13 cellular contexts compared by ENCODE assay signal in genomic region chr1:19758227-19758830, GRCh38. TPM values are rescaled to one million over a fixed set of nuclear protein-coding genes. Genes with fewer than 3 reads are reported as not detected.
DNase-seq lines count a peak whose midpoint lies in the region; ATAC-seq and TF ChIP-seq lines count a peak whose summit lies in the region.
"Had no signal": no experiment of that assay in that cellular context is flagged by ENCODE, and none has a peak within 500 bp of the region (broad histone marks: within the 10 kb centered on the region; RNA-seq: fewer than 3 reads in every experiment).

No MANE protein-coding gene starts in this region.

- no peaks in the 10 kb centered on the region for H3K79me2 ChIP-seq in GM23338 (replicated peaks; ENCODE audit: insufficient read depth)

- ATAC-seq in HG03378 (IDR thresholded peaks at IDR 0.05; ENCODE audit: unreplicated experiment) (no peak), GM23338 (no peak)
- no peak for ATAC-seq in activated CD4-positive, CD25-positive, alpha-beta regulatory T cell treated with anti-CD3 and anti-CD28 coated beads, Interleukin-2, amount 50 U/mL, for 24 hours
- ATAC-seq: Right ventricle myocardium inferior had no signal

- no peak overlapping the region for H3K4me3 ChIP-seq in GM23338
- H3K4me3 ChIP-seq: thyroid gland had no signal

- no peak overlapping the region for H3K4me3 Mint-ChIP-seq in GM23338
- H3K4me3 Mint-ChIP-seq: activated naive CD4-positive, alpha-beta T cell treated with anti-CD3 and anti-CD28 coated beads, Interleukin-2, amount 10 ng/mL, durations not matched to agents 7 days and 5 days had no signal

- no peaks in the 10 kb centered on the region for H3K27me3 ChIP-seq in GM23338 (ENCODE audit: insufficient read depth)
- H3K27me3 ChIP-seq: thyroid gland had no signal

- DNase-seq in AG08395 (ENCODE audit: low spot score) = peak; percentile 95
- peak; percentile 83 for DNase-seq in HS-27A (ENCODE audit: low read depth)
- peak; percentile 41 for DNase-seq in amniotic stem cell (lab: John Stamatoyannopoulos, UW)
- peak; percentile 78 for DNase-seq in iris pigment epithelial cell (ENCODE audit: low read depth)
- no peak for DNase-seq in GM23338 (ENCODE audit: low spot score)
- no peak for DNase-seq in NCI-H1930 (lab: John Stamatoyannopoulos, UW)
- DNase-seq: activated CD4-positive, alpha-beta T cell treated with anti-CD3 and anti-CD28 coated beads for 4 hours; activated naive CD4-positive, alpha-beta T cell treated with anti-CD3 and anti-CD28 coated beads, Interleukin-2, amount 10 ng/mL, durations not matched to agents 7 days and 5 days; C1 segment of cervical spinal cord; thyroid gland had no signal

- H3K36me3 Mint-ChIP-seq in GM23338 (ENCODE audit: low read depth) = no peaks in the 10 kb centered on the region; the same call in 2 of the 3 replicates
- H3K36me3 Mint-ChIP-seq: activated naive CD4-positive, alpha-beta T cell treated with anti-CD3 and anti-CD28 coated beads, Interleukin-2, amount 10 ng/mL, durations not matched to agents 7 days and 5 days had no signal

- H3K36me3 ChIP-seq in GM23338 (ENCODE audit: insufficient read depth) = no peaks in the 10 kb centered on the region

- H3K4me1 Mint-ChIP-seq in GM23338 = no peaks in the 10 kb centered on the region

- no peak for TF ChIP-seq CTCF in GM23338 (conservative IDR thresholded peaks at IDR 0.05; ENCODE audit: low read depth in 2 of 2)

- no peaks in the 10 kb centered on the region; the same call in 1 of the 2 replicates for H4K20me1 ChIP-seq in GM23338 (replicated peaks; ENCODE audit: insufficient read depth)

- H3K27me3 Mint-ChIP-seq in GM23338 (ENCODE audit: insufficient read depth, low read depth, poor library complexity) = peaks cover 4% of the 10 kb centered on the region
- H3K27me3 Mint-ChIP-seq: activated naive CD4-positive, alpha-beta T cell treated with anti-CD3 and anti-CD28 coated beads, Interleukin-2, amount 10 ng/mL, durations not matched to agents 7 days and 5 days had no signal

- H3K9me2 ChIP-seq in GM23338 (ENCODE audit: insufficient read depth) = no peaks in the 10 kb centered on the region

- H3F3A ChIP-seq in GM23338 (replicated peaks; ENCODE audit: low read depth) = no peaks in the 10 kb centered on the region

- H3K27ac Mint-ChIP-seq in GM23338 = no peak overlapping the region
- H3K27ac Mint-ChIP-seq: activated naive CD4-positive, alpha-beta T cell treated with anti-CD3 and anti-CD28 coated beads, Interleukin-2, amount 10 ng/mL, durations not matched to agents 7 days and 5 days had no signal

- no peak overlapping the region for H3K27ac ChIP-seq in GM23338 (ENCODE audit: low read depth)
- H3K27ac ChIP-seq: thyroid gland had no signal

- no peaks in the 10 kb centered on the region; the same call in 2 of the 3 replicates for H3K9me3 Mint-ChIP-seq in GM23338
- H3K9me3 Mint-ChIP-seq: activated naive CD4-positive, alpha-beta T cell treated with anti-CD3 and anti-CD28 coated beads, Interleukin-2, amount 10 ng/mL, durations not matched to agents 7 days and 5 days had no signal

- no peak overlapping the region for H2AFZ ChIP-seq in GM23338

- H3K4me2 ChIP-seq in GM23338 = no peak overlapping the region

- H3K4me1 ChIP-seq in GM23338 (ENCODE audit: insufficient read depth) = no peaks in the 10 kb centered on the region
- H3K4me1 ChIP-seq: thyroid gland had no signal

TF ChIP-seq in GM23338, 12 proteins besides CTCF, POLR2A, EP300 and RAD21 (continues in another document):
- TF ChIP-seq ZNF331 (CRISPR knock-in tag; IDR thresholded peaks at IDR 0.05; ENCODE audit: low read depth) (no peak), STAT1 (IDR thresholded peaks at IDR 0.05; ENCODE audit: unreplicated experiment) (no peak), ETS1 (IDR thresholded peaks at IDR 0.05) (no peak), POLR2AphosphoS5 (IDR thresholded peaks at IDR 0.05; ENCODE audit: low read depth) (no peak), EZH2 (IDR thresholded peaks at IDR 0.05; ENCODE audit: low read depth, unreplicated experiment) (no peak), JUNB (IDR thresholded peaks at IDR 0.05; ENCODE audit: unreplicated experiment) (no peak), NANOG (IDR thresholded peaks at IDR 0.05; ENCODE audit: borderline replicate concordance) (no peak), ZNF114 (CRISPR knock-in tag; IDR thresholded peaks at IDR 0.05) (no peak), REST (IDR thresholded peaks at IDR 0.05; ENCODE audit: unreplicated experiment) (no peak), CREB1 (CRISPR knock-in tag; IDR thresholded peaks at IDR 0.05; ENCODE audit: low read depth) (no peak)

RNA-seq across cellular contexts. Expression of gene TMCO4, which starts 41.4 kb away (rescaled TPM):
- 3.1 and 6.9 TPM in 2 replicates for total RNA-seq in GM23338 (2014; rRNA removed; shearing (Covaris generic))
- polyA plus RNA-seq in GM23338 (2016; fragmentation: Nextera tagmentation; extraction: Ambion mirVana) = 2.6 and 3.9 TPM in 2 replicates

RNA-seq across cellular contexts. Expression of gene RNF186, which starts 56.8 kb away (rescaled TPM):
- total RNA-seq in GM23338 (2014; rRNA removed; shearing (Covaris generic)) = not detected in 2 replicates
- not detected in 2 replicates for polyA plus RNA-seq in GM23338 (2016; fragmentation: Nextera tagmentation; extraction: Ambion mirVana)
- total RNA-seq: Right ventricle myocardium inferior, thyroid gland had no signal

Comparison
In these comparisons a context has a peak if more than half of its experiments do, and no peak if none do; other contexts are left out.
1. DNase-seq: peak in AG08395 (single experiment), HS-27A (single experiment), amniotic stem cell (single experiment) and iris pigment epithelial cell (single experiment); none in GM23338 (single experiment) and NCI-H1930 (0 of 2).